Comparison of ENCODE assay signal across 8 cellular contexts in the genomic region with DNA sequence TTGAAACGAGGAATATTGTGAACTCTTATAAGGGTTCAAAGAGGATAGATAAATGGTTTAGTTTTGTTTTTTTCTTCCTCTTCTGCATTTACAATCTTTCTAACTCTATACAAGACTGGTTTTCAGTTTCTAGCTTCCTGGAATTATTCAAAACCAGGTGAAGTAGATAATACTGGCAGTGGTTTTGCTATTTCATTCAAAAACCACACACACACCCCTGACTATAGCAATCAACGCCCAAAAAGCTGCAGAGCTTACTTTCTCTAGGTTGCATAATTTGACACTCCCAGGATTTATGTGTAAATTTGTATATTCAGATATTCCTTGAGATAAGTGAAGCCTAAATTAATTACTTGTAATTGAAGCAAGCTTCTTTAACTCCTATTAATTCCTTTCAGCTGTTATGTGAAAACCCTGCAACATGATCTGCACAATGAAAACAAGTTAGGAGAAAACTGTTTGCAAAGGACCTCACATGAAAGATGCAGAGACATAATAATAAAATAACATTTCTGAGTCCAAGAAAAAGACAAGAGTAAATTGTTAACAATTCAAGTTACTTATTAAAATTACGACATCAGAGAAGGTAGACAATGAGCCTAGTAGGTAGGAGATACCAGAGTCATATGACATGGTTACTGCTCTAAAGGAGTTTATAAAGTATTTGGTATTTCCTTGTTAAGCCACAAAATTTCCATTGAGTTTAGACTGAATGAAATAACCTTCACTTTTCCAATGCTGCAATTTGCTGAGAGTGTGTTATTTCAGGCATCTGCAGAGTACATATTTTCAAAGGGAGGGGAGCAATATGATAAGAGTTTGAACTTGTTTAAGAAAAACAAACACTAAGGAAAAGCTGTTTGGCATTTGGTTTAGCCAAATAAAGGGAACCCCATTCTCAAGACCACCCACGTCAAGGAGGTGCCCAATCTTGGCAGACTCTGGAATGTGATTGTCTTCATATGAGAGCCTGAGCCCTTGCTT. TPM values are rescaled to one million over a fixed set of nuclear protein-coding genes. Genes with fewer than 3 reads are reported as not detected.
A peak's percentile ranks its signal among the peaks of the same experiment; 100 is the strongest.
DNase-seq lines count a peak whose midpoint lies in the region; TF ChIP-seq lines count a peak whose summit lies in the region.

No MANE protein-coding gene starts in this region.

- H3K4me1 ChIP-seq in KMS-11 (ENCODE audit: low read depth, poor library complexity, severe bottlenecking), result peaks cover 56% of the 10 kb centered on the region
- peaks cover 29% of the 10 kb centered on the region for H3K4me1 ChIP-seq in testis

- H3K36me3 ChIP-seq in GM06990 (ENCODE audit: control insufficient read depth, insufficient read depth, low read length) (no peaks in the 10 kb centered on the region), KMS-11 (ENCODE audit: insufficient read depth) (no peaks in the 10 kb centered on the region), testis (ENCODE audit: low read depth, missing control alignments) (no peaks in the 10 kb centered on the region)

- H3K9ac ChIP-seq in KMS-11, result peak overlapping the region; percentile 98

- intact Hi-C loops in testis (cut with DNase I; ENCODE audit: low total_unique reads), result loop anchor here (10.0 kb wide), 1 partner anchor 101 kb away; no protein-coding TSS in a partner anchor

- TF ChIP-seq POLR2A in testis (IDR thresholded peaks at IDR 0.05), result no peak

- H3K27ac ChIP-seq in KMS-11 (peak overlapping the region; percentile 96), testis (peak overlapping the region; percentile 100)

- peaks cover 6% of the 10 kb centered on the region for H3K36me3 Mint-ChIP-seq in activated naive CD8-positive, alpha-beta T cell
- peaks cover 0 to 3% (median 0%) of the 10 kb centered on the region in 3 donors for H3K36me3 Mint-ChIP-seq in immature natural killer cell

- peak overlapping the region; percentile 99 for H3K4me2 ChIP-seq in KMS-11

- H3K4me3 Mint-ChIP-seq in activated naive CD8-positive, alpha-beta T cell, result peak overlapping the region; percentile 93
- peak overlapping the region; percentile 94 to 99 (median 98) for H3K4me3 Mint-ChIP-seq in immature natural killer cell

- H4K20me1 ChIP-seq in KMS-11 (ENCODE audit: insufficient read depth), result peaks cover 21% of the 10 kb centered on the region

- H3K4me1 Mint-ChIP-seq in activated naive CD8-positive, alpha-beta T cell (ENCODE audit: low read depth), result peaks cover 42% of the 10 kb centered on the region
- peaks cover 40 to 47% of the 10 kb centered on the region in 2 donors for H3K4me1 Mint-ChIP-seq in immature natural killer cell

- H3K9me3 ChIP-seq in testis, result no peaks in the 10 kb centered on the region

- H3K27me3 ChIP-seq in GM06990 (replicated peaks; ENCODE audit: control insufficient read depth, insufficient read depth, low read length) (no peaks in the 10 kb centered on the region), KMS-11 (ENCODE audit: insufficient read depth, low read depth) (no peaks in the 10 kb centered on the region), testis (no peaks in the 10 kb centered on the region)

- H3K4me3 ChIP-seq in GM06990 (replicated peaks; ENCODE audit: low read depth, low read length) (no peak overlapping the region), KMS-11 (IDR thresholded peaks at IDR 0.05; ENCODE audit: insufficient read depth, low read depth, low read length) (peak overlapping the region; percentile 57), testis (peak overlapping the region in 1 of 2 donors; percentile 99)

- H2AFZ ChIP-seq in KMS-11 (ENCODE audit: low read depth), result peak overlapping the region; percentile 23; the same call in 1 of the 2 replicates

- peak overlapping the region; percentile 98 for H3K27ac Mint-ChIP-seq in activated naive CD8-positive, alpha-beta T cell
- peak overlapping the region; percentile 98 to 100 (median 99) for H3K27ac Mint-ChIP-seq in immature natural killer cell

- TF ChIP-seq CTCF in GM06990 (IDR thresholded peaks at IDR 0.05; ENCODE audit: insufficient read depth, low read length, poor library complexity, severe bottlenecking) (no peak), KMS-11 (conservative IDR thresholded peaks at IDR 0.05; ENCODE audit: low read depth, low read length) (no peak), testis (IDR thresholded peaks at IDR 0.05) (no peak)

- DNase-seq in GM06990 (ENCODE audit: extremely low read depth, insufficient read length), result peak; percentile 25
- no peak for DNase-seq in immature natural killer cell
- no peak for DNase-seq in testis
- no peak for DNase-seq in OCI-M2 (lab: John Stamatoyannopoulos, UW; ENCODE audit: unreplicated experiment)
- DNase-seq in effector CD8-positive, alpha-beta T cell (lab: John Stamatoyannopoulos, UW), result no peak
- no peak for DNase-seq in activated gamma-delta T cell (lab: John Stamatoyannopoulos, UW)

- H3K9me3 Mint-ChIP-seq in activated naive CD8-positive, alpha-beta T cell (ENCODE audit: low read depth), result no peaks in the 10 kb centered on the region
- no peaks in the 10 kb centered on the region for H3K9me3 Mint-ChIP-seq in immature natural killer cell

- WGBS in testis, 2 donors, result 7 to 8% methylated on average over 4 of the region's 4 CpGs

- H3K27me3 Mint-ChIP-seq in activated naive CD8-positive, alpha-beta T cell, result no peaks in the 10 kb centered on the region
- peaks cover 8 to 22% (median 12%) of the 10 kb centered on the region in 3 donors for H3K27me3 Mint-ChIP-seq in immature natural killer cell (ENCODE audit: low read depth in 3 of 3)

- peaks cover 33% of the 10 kb centered on the region for H3K79me2 ChIP-seq in KMS-11 (ENCODE audit: insufficient read depth, low read depth)

RNA-seq across cellular contexts. Expression of a gene that starts 1.6 kb away (rescaled TPM):
- polyA plus RNA-seq in immature natural killer cell (10 to 100 TPM; 36.9 to 50.2 (median 41.2) TPM), testis (ENCODE audit: insufficient read depth, low read depth, low replicate concordance) (72.7 TPM)
- 100 to 1,000 TPM; 126 to 132 TPM for total RNA-seq in testis

RNA-seq across cellular contexts. Expression of a gene that starts 53.5 kb away (rescaled TPM):
- polyA plus RNA-seq in immature natural killer cell (10 to 100 TPM; 47.7 to 85.5 (median 49.7) TPM), testis (ENCODE audit: insufficient read depth, low read depth, low replicate concordance) (284 TPM)
- total RNA-seq in testis, result 100 to 1,000 TPM in 1 of 2 donors, 10 to 100 TPM in 1; 81.3 to 103 TPM
